ENCODE assay signal across 32 cellular contexts in genomic region chr20:7712661-7713060, GRCh38.
"Had no signal": no experiment of that assay in that cellular context is flagged by ENCODE, and none has a peak within 500 bp of the region (broad histone marks: within the 10 kb centered on the region; RNA-seq: fewer than 3 reads in every experiment).

No MANE protein-coding gene starts in this region.

- H3K27me3 ChIP-seq: esophagus squamous epithelium, heart right ventricle, neutrophil, pancreas, stomach, thyroid gland, vagina had no signal

- H3K4me3 ChIP-seq: coronary artery, esophagus squamous epithelium, heart right ventricle, lung, mucosa of descending colon, pancreas, smooth muscle cell, stomach, thyroid gland, vagina had no signal

- H3K27me3 Mint-ChIP-seq: naive B cell; natural killer cell treated with Interleukin-12 subunit alpha and Interleukin-12 subunit beta and Interleukin-15 and Interleukin-18, amount 100 ng/mL, for 72 hours had no signal

- H3K9me3 Mint-ChIP-seq: naive B cell, neural crest cell had no signal

- H3K4me2 ChIP-seq: smooth muscle cell had no signal

- H3K4me1 Mint-ChIP-seq: immature natural killer cell, mesothelial cell of epicardium had no signal

- H3K9me3 ChIP-seq: esophagus squamous epithelium, mucosa of descending colon, neutrophil, pancreas, stomach, thyroid gland, vagina had no signal

- H3K4me3 Mint-ChIP-seq: immature natural killer cell; mesothelial cell of epicardium; naive B cell; natural killer cell treated with Interleukin-12 subunit alpha and Interleukin-12 subunit beta and Interleukin-15 and Interleukin-18, amount 100 ng/mL, for 72 hours; neural crest cell had no signal

- FAIRE-seq: keratinocyte, pancreas had no signal

- ATAC-seq: heart right ventricle; left lobe of liver; mucosa of descending colon; natural killer cell treated with Interleukin-12 subunit alpha and Interleukin-12 subunit beta and Interleukin-15 and Interleukin-18, amount 100 ng/mL, for 72 hours; pancreas; sciatic nerve had no signal

- H3K27ac Mint-ChIP-seq: immature natural killer cell; mesothelial cell of epicardium; naive B cell; natural killer cell treated with Interleukin-12 subunit alpha and Interleukin-12 subunit beta and Interleukin-15 and Interleukin-18, amount 100 ng/mL, for 72 hours had no signal

- DNase-seq: dermis blood vessel endothelial cell; effector memory CD4-positive, alpha-beta T cell; erythroblast; esophagus squamous epithelium; foreskin melanocyte; glutamatergic neuron; heart right ventricle; hippocampal formation; immature natural killer cell; mesenchymal stem cell; mucosa of descending colon; naive B cell; pancreas; stimulated activated CD4-positive, alpha-beta T cell treated with anti-CD3 and anti-CD28 coated beads, Interleukin-12 subunit alpha, Interleukin-12 subunit beta, amount 100 ng/mL, for 4 hours; stimulated activated CD4-positive, alpha-beta T cell treated with anti-CD3 and anti-CD28 coated beads, Interleukin-1b, Interleukin-23, amount 100 ng/mL, for 48 hours; stimulated activated CD4-positive, alpha-beta T cell treated with anti-CD3 and anti-CD28 coated beads, Interleukin-4, amount 100 ng/mL, for 1 hour; stimulated activated CD8-positive, alpha-beta memory T cell treated with anti-CD3 and anti-CD28 coated beads, Interleukin-4, amount 100 ng/mL, for 48 hours; stimulated activated naive CD4-positive, alpha-beta T cell treated with Interleukin-2 at 50 U/mL for 16 hours; stomach; thyroid gland; trophoblast cell had no signal

- H3K4me1 ChIP-seq: esophagus squamous epithelium, heart right ventricle, stomach, thyroid gland, vagina had no signal

- H3K36me3 Mint-ChIP-seq: immature natural killer cell; mesothelial cell of epicardium; naive B cell; natural killer cell treated with Interleukin-12 subunit alpha and Interleukin-12 subunit beta and Interleukin-15 and Interleukin-18, amount 100 ng/mL, for 72 hours had no signal

- H3K27ac ChIP-seq: coronary artery, esophagus squamous epithelium, heart right ventricle, neutrophil, pancreas, stomach, thyroid gland, vagina had no signal

- H3K36me3 ChIP-seq: esophagus squamous epithelium, heart right ventricle, neutrophil, pancreas, stomach, thyroid gland, vagina had no signal
